In the genomic region with DNA sequence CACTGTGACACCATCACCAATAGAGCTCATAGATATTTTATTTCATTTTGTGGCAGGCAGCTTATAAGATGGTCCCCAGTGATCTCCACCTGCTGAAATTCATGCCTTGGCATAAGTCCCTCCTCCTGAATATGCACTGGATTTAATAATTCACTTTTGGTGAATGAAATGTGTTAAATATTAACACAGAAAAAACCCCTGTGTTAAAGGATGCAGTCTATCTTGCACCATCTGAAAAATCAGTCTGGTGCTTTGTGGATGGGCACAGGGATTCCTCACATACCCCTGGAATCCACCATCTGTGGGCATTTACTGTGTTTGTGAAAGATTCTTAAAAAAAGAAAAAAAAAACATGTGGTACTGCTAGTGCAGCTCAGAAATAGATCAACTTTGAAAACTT, we compare ENCODE assay signal across 1 cellular context.
TF ChIP-seq lines count a peak whose summit lies in the region.

No MANE protein-coding gene starts in this region.

TF ChIP-seq in GM23338, 12 proteins besides CTCF, POLR2A, EP300 and RAD21 (continued from another document):
- TF ChIP-seq, protein P1, sequence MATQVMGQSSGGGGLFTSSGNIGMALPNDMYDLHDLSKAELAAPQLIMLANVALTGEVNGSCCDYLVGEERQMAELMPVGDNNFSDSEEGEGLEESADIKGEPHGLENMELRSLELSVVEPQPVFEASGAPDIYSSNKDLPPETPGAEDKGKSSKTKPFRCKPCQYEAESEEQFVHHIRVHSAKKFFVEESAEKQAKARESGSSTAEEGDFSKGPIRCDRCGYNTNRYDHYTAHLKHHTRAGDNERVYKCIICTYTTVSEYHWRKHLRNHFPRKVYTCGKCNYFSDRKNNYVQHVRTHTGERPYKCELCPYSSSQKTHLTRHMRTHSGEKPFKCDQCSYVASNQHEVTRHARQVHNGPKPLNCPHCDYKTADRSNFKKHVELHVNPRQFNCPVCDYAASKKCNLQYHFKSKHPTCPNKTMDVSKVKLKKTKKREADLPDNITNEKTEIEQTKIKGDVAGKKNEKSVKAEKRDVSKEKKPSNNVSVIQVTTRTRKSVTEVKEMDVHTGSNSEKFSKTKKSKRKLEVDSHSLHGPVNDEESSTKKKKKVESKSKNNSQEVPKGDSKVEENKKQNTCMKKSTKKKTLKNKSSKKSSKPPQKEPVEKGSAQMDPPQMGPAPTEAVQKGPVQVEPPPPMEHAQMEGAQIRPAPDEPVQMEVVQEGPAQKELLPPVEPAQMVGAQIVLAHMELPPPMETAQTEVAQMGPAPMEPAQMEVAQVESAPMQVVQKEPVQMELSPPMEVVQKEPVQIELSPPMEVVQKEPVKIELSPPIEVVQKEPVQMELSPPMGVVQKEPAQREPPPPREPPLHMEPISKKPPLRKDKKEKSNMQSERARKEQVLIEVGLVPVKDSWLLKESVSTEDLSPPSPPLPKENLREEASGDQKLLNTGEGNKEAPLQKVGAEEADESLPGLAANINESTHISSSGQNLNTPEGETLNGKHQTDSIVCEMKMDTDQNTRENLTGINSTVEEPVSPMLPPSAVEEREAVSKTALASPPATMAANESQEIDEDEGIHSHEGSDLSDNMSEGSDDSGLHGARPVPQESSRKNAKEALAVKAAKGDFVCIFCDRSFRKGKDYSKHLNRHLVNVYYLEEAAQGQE (IDR thresholded peaks at IDR 0.05; ENCODE audit: unreplicated experiment), result no peak
- TF ChIP-seq NANOG (IDR thresholded peaks at IDR 0.05; ENCODE audit: borderline replicate concordance) (no peak), POLR2AphosphoS5 (IDR thresholded peaks at IDR 0.05; ENCODE audit: low read depth) (no peak), STAT1 (IDR thresholded peaks at IDR 0.05; ENCODE audit: unreplicated experiment) (no peak)
- TF ChIP-seq, protein P2, sequence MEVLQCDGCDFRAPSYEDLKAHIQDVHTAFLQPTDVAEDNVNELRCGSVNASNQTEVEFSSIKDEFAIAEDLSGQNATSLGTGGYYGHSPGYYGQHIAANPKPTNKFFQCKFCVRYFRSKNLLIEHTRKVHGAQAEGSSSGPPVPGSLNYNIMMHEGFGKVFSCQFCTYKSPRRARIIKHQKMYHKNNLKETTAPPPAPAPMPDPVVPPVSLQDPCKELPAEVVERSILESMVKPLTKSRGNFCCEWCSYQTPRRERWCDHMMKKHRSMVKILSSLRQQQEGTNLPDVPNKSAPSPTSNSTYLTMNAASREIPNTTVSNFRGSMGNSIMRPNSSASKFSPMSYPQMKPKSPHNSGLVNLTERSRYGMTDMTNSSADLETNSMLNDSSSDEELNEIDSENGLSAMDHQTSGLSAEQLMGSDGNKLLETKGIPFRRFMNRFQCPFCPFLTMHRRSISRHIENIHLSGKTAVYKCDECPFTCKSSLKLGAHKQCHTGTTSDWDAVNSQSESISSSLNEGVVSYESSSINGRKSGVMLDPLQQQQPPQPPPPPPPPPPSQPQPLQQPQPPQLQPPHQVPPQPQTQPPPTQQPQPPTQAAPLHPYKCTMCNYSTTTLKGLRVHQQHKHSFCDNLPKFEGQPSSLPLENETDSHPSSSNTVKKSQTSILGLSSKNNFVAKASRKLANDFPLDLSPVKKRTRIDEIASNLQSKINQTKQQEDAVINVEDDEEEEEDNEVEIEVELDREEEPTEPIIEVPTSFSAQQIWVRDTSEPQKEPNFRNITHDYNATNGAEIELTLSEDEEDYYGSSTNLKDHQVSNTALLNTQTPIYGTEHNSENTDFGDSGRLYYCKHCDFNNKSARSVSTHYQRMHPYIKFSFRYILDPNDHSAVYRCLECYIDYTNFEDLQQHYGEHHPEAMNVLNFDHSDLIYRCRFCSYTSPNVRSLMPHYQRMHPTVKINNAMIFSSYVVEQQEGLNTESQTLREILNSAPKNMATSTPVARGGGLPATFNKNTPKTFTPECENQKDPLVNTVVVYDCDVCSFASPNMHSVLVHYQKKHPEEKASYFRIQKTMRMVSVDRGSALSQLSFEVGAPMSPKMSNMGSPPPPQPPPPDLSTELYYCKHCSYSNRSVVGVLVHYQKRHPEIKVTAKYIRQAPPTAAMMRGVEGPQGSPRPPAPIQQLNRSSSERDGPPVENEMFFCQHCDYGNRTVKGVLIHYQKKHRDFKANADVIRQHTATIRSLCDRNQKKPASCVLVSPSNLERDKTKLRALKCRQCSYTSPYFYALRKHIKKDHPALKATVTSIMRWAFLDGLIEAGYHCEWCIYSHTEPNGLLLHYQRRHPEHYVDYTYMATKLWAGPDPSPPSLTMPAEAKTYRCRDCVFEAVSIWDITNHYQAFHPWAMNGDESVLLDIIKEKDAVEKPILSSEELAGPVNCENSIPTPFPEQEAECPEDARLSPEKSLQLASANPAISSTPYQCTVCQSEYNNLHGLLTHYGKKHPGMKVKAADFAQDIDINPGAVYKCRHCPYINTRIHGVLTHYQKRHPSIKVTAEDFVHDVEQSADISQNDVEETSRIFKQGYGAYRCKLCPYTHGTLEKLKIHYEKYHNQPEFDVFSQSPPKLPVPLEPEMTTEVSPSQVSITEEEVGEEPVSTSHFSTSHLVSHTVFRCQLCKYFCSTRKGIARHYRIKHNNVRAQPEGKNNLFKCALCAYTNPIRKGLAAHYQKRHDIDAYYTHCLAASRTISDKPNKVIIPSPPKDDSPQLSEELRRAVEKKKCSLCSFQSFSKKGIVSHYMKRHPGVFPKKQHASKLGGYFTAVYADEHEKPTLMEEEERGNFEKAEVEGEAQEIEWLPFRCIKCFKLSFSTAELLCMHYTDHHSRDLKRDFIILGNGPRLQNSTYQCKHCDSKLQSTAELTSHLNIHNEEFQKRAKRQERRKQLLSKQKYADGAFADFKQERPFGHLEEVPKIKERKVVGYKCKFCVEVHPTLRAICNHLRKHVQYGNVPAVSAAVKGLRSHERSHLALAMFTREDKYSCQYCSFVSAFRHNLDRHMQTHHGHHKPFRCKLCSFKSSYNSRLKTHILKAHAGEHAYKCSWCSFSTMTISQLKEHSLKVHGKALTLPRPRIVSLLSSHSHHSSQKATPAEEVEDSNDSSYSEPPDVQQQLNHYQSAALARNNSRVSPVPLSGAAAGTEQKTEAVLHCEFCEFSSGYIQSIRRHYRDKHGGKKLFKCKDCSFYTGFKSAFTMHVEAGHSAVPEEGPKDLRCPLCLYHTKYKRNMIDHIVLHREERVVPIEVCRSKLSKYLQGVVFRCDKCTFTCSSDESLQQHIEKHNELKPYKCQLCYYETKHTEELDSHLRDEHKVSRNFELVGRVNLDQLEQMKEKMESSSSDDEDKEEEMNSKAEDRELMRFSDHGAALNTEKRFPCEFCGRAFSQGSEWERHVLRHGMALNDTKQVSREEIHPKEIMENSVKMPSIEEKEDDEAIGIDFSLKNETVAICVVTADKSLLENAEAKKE (CRISPR knock-in tag; IDR thresholded peaks at IDR 0.05), result no peak
